Comparison of ENCODE assay signal across 21 cellular contexts in genomic region chr5:94649874-94650273, GRCh38.
"Had no signal": no experiment of that assay in that cellular context is flagged by ENCODE, and none has a peak within 500 bp of the region (broad histone marks: within the 10 kb centered on the region; RNA-seq: fewer than 3 reads in every experiment).

No MANE protein-coding gene starts in this region.

- H3K4me1 ChIP-seq: colonic mucosa, esophagus muscularis mucosa, foreskin keratinocyte, gastroesophageal sphincter, heart left ventricle, lower lobe of right lung had no signal

- H3K27ac ChIP-seq: colonic mucosa, esophagus muscularis mucosa, foreskin keratinocyte, gastroesophageal sphincter, heart left ventricle, hepatocyte, lower lobe of right lung had no signal

- H3K9me3 ChIP-seq: colonic mucosa had no signal

- DNase-seq: colonic mucosa; cortex of kidney; effector CD8-positive, alpha-beta T cell; effector memory CD8-positive, alpha-beta T cell; endodermal cell; foreskin keratinocyte; heart left ventricle; hypothalamus; immature natural killer cell; islet precursor cell; left cardiac atrium; left ventricle myocardium superior; lower lobe of right lung; mesenchymal stem cell; naive thymus-derived CD4-positive, alpha-beta T cell had no signal

- H3K36me3 ChIP-seq: colonic mucosa, lower lobe of right lung had no signal

- ATAC-seq: effector memory CD8-positive, alpha-beta T cell; foreskin keratinocyte; gastroesophageal sphincter; heart left ventricle; left cardiac atrium; left lobe of liver; left ventricle myocardium superior; lower lobe of right lung; naive thymus-derived CD4-positive, alpha-beta T cell had no signal

- FAIRE-seq: endothelial cell of umbilical vein, frontal cortex had no signal

- H3K4me3 ChIP-seq: colonic mucosa, esophagus muscularis mucosa, gastroesophageal sphincter, heart left ventricle, hepatocyte, lower lobe of right lung had no signal

- H3K27me3 ChIP-seq: colonic mucosa, esophagus muscularis mucosa, foreskin keratinocyte, gastroesophageal sphincter, heart left ventricle, hepatocyte had no signal
